14 cellular contexts compared by ENCODE assay signal in genomic region chr9:76415731-76416130, GRCh38. TPM values are rescaled to one million over a fixed set of nuclear protein-coding genes. Genes with fewer than 3 reads are reported as not detected.
DNase-seq lines count a peak whose midpoint lies in the region; ATAC-seq and TF ChIP-seq lines count a peak whose summit lies in the region.
"Had no signal": no experiment of that assay in that cellular context is flagged by ENCODE, and none has a peak within 500 bp of the region (broad histone marks: within the 10 kb centered on the region; RNA-seq: fewer than 3 reads in every experiment).

No MANE protein-coding gene starts in this region.

- TF ChIP-seq POLR2A in gastrocnemius medialis (IDR thresholded peaks at IDR 0.05): no peak

- H3K9me3 Mint-ChIP-seq in activated CD8-positive, alpha-beta T cell treated with anti-CD3 and anti-CD28 coated beads, Interleukin-2, amount 10 ng/mL, durations not matched to agents 7 days and 5 days (ENCODE audit: insufficient read depth): peaks cover 10% of the 10 kb centered on the region
- peaks cover 11% of the 10 kb centered on the region for H3K9me3 Mint-ChIP-seq in activated naive CD4-positive, alpha-beta T cell treated with anti-CD3 and anti-CD28 coated beads for 36 hours

- in situ Hi-C loops in gastrocnemius medialis (cut with MboI; ENCODE audit: low sequenced_read_pairs in 4 of 4): no loop called here

- peaks cover 46% of the 10 kb centered on the region for H3K4me1 Mint-ChIP-seq in activated CD8-positive, alpha-beta T cell treated with anti-CD3 and anti-CD28 coated beads, Interleukin-2, amount 10 ng/mL, durations not matched to agents 7 days and 5 days (ENCODE audit: low read depth)
- H3K4me1 Mint-ChIP-seq in activated naive CD4-positive, alpha-beta T cell treated with anti-CD3 and anti-CD28 coated beads for 36 hours (ENCODE audit: low read depth): peaks cover 8% of the 10 kb centered on the region
- H3K4me1 Mint-ChIP-seq: stimulated activated effector memory CD8-positive, alpha-beta T cell treated with anti-CD3 and anti-CD28 coated beads, Interleukin-12 subunit alpha, Interleukin-12 subunit beta, amount 100 ng/mL, for 72 hours had no signal

- peak; percentile 15 for ATAC-seq in activated CD8-positive, alpha-beta T cell treated with anti-CD3 and anti-CD28 coated beads, Interleukin-2, amount 10 ng/mL, durations not matched to agents 7 days and 5 days
- ATAC-seq in left colon (peak; percentile 64), GM21528 (IDR thresholded peaks at IDR 0.05; ENCODE audit: low FRiP score, unreplicated experiment) (no peak), gastrocnemius medialis (no peak)
- ATAC-seq: gastroesophageal sphincter; stimulated activated effector memory CD8-positive, alpha-beta T cell treated with anti-CD3 and anti-CD28 coated beads, Interleukin-12 subunit alpha, Interleukin-12 subunit beta, amount 100 ng/mL, for 72 hours had no signal

- H3K9me3 ChIP-seq in MG63: no peaks in the 10 kb centered on the region
- peaks cover 0 to 3% (median 0%) of the 10 kb centered on the region in 3 donors for H3K9me3 ChIP-seq in gastrocnemius medialis

- no peaks in the 10 kb centered on the region for H3K27me3 Mint-ChIP-seq in activated CD8-positive, alpha-beta T cell treated with anti-CD3 and anti-CD28 coated beads, Interleukin-2, amount 10 ng/mL, durations not matched to agents 7 days and 5 days (ENCODE audit: low read depth)
- no peaks in the 10 kb centered on the region for H3K27me3 Mint-ChIP-seq in activated naive CD4-positive, alpha-beta T cell treated with anti-CD3 and anti-CD28 coated beads for 36 hours (ENCODE audit: low read depth)

- H3K27ac Mint-ChIP-seq in activated CD8-positive, alpha-beta T cell treated with anti-CD3 and anti-CD28 coated beads, Interleukin-2, amount 10 ng/mL, durations not matched to agents 7 days and 5 days: peak overlapping the region; percentile 58
- no peak overlapping the region for H3K27ac Mint-ChIP-seq in activated naive CD4-positive, alpha-beta T cell treated with anti-CD3 and anti-CD28 coated beads for 36 hours
- H3K27ac Mint-ChIP-seq: stimulated activated effector memory CD8-positive, alpha-beta T cell treated with anti-CD3 and anti-CD28 coated beads, Interleukin-12 subunit alpha, Interleukin-12 subunit beta, amount 100 ng/mL, for 72 hours had no signal

- H3K4me3 Mint-ChIP-seq in activated CD8-positive, alpha-beta T cell treated with anti-CD3 and anti-CD28 coated beads, Interleukin-2, amount 10 ng/mL, durations not matched to agents 7 days and 5 days: no peak overlapping the region
- H3K4me3 Mint-ChIP-seq in activated naive CD4-positive, alpha-beta T cell treated with anti-CD3 and anti-CD28 coated beads for 36 hours: no peak overlapping the region
- H3K4me3 Mint-ChIP-seq: stimulated activated effector memory CD8-positive, alpha-beta T cell treated with anti-CD3 and anti-CD28 coated beads, Interleukin-12 subunit alpha, Interleukin-12 subunit beta, amount 100 ng/mL, for 72 hours had no signal

- DNase-seq in MG63: peak; percentile 31
- DNase-seq in activated CD8-positive, alpha-beta T cell treated with anti-CD3 and anti-CD28 coated beads, Interleukin-2, amount 10 ng/mL, durations not matched to agents 7 days and 5 days: no peak
- no peak for DNase-seq in left colon
- no peak for DNase-seq in activated naive CD4-positive, alpha-beta T cell treated with anti-CD3 and anti-CD28 coated beads for 36 hours
- DNase-seq in gastrocnemius medialis: no peak
- DNase-seq in central memory CD4-positive, alpha-beta T cell: no peak
- DNase-seq: kidney, MM.1S had no signal

- H3K4me3 ChIP-seq in MG63 (no peak overlapping the region), gastrocnemius medialis (no peak overlapping the region)
- H3K4me3 ChIP-seq: BLaER1 treated with 17β-estradiol and CSF1 and Interleukin-3, amounts not matched to agents 10 nM and 100 nM; coronary artery; gastroesophageal sphincter had no signal

- H3K27me3 ChIP-seq in MG63 (no peaks in the 10 kb centered on the region), gastrocnemius medialis (no peaks in the 10 kb centered on the region)
- H3K27me3 ChIP-seq: BLaER1 treated with 17β-estradiol and CSF1 and Interleukin-3, amounts not matched to agents 10 nM and 100 nM; gastroesophageal sphincter had no signal

- CTCF ChIA-PET in activated CD8-positive, alpha-beta T cell treated with anti-CD3 and anti-CD28 coated beads, Interleukin-2, amount 10 ng/mL, durations not matched to agents 7 days and 5 days (lab: Charles Lee): interaction anchor here (1.5 kb wide), 1 partner anchor 11 kb away, joined by 4 read pairs; no protein-coding TSS in a partner anchor
- CTCF ChIA-PET in activated naive CD4-positive, alpha-beta T cell treated with anti-CD3 and anti-CD28 coated beads for 36 hours (lab: Charles Lee): no interaction called here

- H3K36me3 Mint-ChIP-seq in activated CD8-positive, alpha-beta T cell treated with anti-CD3 and anti-CD28 coated beads, Interleukin-2, amount 10 ng/mL, durations not matched to agents 7 days and 5 days (ENCODE audit: low read depth): peaks cover 27% of the 10 kb centered on the region
- peaks cover 2% of the 10 kb centered on the region for H3K36me3 Mint-ChIP-seq in activated naive CD4-positive, alpha-beta T cell treated with anti-CD3 and anti-CD28 coated beads for 36 hours (ENCODE audit: low read depth)
- H3K36me3 Mint-ChIP-seq: stimulated activated effector memory CD8-positive, alpha-beta T cell treated with anti-CD3 and anti-CD28 coated beads, Interleukin-12 subunit alpha, Interleukin-12 subunit beta, amount 100 ng/mL, for 72 hours had no signal

- intact Hi-C loops in left colon (cut with DNase I, micrococcal nuclease) (no loop called here), gastrocnemius medialis (cut with DNase I; ENCODE audit: low total_unique reads) (no loop called here)
- intact Hi-C loops in activated naive CD4-positive, alpha-beta T cell treated with anti-CD3 and anti-CD28 coated beads for 36 hours (cut with micrococcal nuclease): no loop called here

- POLR2A ChIA-PET in activated CD8-positive, alpha-beta T cell treated with anti-CD3 and anti-CD28 coated beads, Interleukin-2, amount 10 ng/mL, durations not matched to agents 7 days and 5 days (lab: Charles Lee): interaction anchor here (1.4 kb wide), 1 partner anchor 22 kb away, joined by 3 read pairs; the partner anchor contains the start of gene RFK

- H3K27ac ChIP-seq in C4-2B (peak overlapping the region; percentile 67), gastrocnemius medialis (no peak overlapping the region)
- H3K27ac ChIP-seq: BLaER1 treated with 17β-estradiol and CSF1 and Interleukin-3, amounts not matched to agents 10 nM and 100 nM; coronary artery; gastroesophageal sphincter had no signal

- TF ChIP-seq CTCF in C4-2B (conservative IDR thresholded peaks at IDR 0.05): no peak
- no peak for TF ChIP-seq CTCF in gastrocnemius medialis (IDR thresholded peaks at IDR 0.05 in 4 of 5, conservative IDR thresholded peaks at IDR 0.05 in 1 of 5)

- H3K36me3 ChIP-seq in MG63: no peaks in the 10 kb centered on the region
- H3K36me3 ChIP-seq in gastrocnemius medialis: no peaks in the 10 kb centered on the region
- H3K36me3 ChIP-seq: BLaER1 treated with 17β-estradiol and CSF1 and Interleukin-3, amounts not matched to agents 10 nM and 100 nM; gastroesophageal sphincter had no signal

- H3K4me1 ChIP-seq in gastrocnemius medialis: no peaks in the 10 kb centered on the region
- H3K4me1 ChIP-seq: gastroesophageal sphincter had no signal

RNA-seq across cellular contexts. Expression of gene RFK, which starts 21.5 kb away (rescaled TPM):
- 45.1 and 46.6 TPM in 2 replicates for total RNA-seq in MG63 (2014; rRNA removed; shearing (Covaris generic); ENCODE audit: low replicate concordance)
- total RNA-seq in activated CD8-positive, alpha-beta T cell treated with anti-CD3 and anti-CD28 coated beads, Interleukin-2, amount 10 ng/mL, durations not matched to agents 7 days and 5 days: 10 to 100 TPM; 18.2 to 21.5 TPM
- 10 to 100 TPM; 52.3 to 90.8 TPM for total RNA-seq in left colon
- 1 to 10 TPM; 4.2 to 5.2 TPM for total RNA-seq in activated naive CD4-positive, alpha-beta T cell treated with anti-CD3 and anti-CD28 coated beads for 36 hours
- 10 to 100 TPM; 13.2 to 33.6 (median 25.6) TPM for total RNA-seq in gastrocnemius medialis

RNA-seq across cellular contexts. Expression of gene GCNT1, which starts 43.3 kb away (rescaled TPM):
- total RNA-seq in MG63 (2014; rRNA removed; shearing (Covaris generic); ENCODE audit: low replicate concordance): 4.8 and 23.9 TPM in 2 replicates
- total RNA-seq in activated CD8-positive, alpha-beta T cell treated with anti-CD3 and anti-CD28 coated beads, Interleukin-2, amount 10 ng/mL, durations not matched to agents 7 days and 5 days: 1 to 10 TPM; 7.7 to 8.0 TPM
- total RNA-seq in left colon (10 to 100 TPM; 30.8 to 33.8 TPM), gastrocnemius medialis (1 to 10 TPM in 3 of 4 donors, under 1 TPM in 1; 0.98 to 6.6 (median 4.2) TPM)
- under 1 TPM; 0.48 to 0.54 TPM for total RNA-seq in activated naive CD4-positive, alpha-beta T cell treated with anti-CD3 and anti-CD28 coated beads for 36 hours

Comparison
In these comparisons a context has a peak if more than half of its experiments do, and no peak if none do; other contexts are left out.
1. ATAC-seq: peak in activated CD8-positive, alpha-beta T cell treated with anti-CD3 and anti-CD28 coated beads, Interleukin-2, amount 10 ng/mL, durations not matched to agents 7 days and 5 days (single experiment) and left colon (single experiment); none in GM21528 (single experiment) and gastrocnemius medialis (0 of 2).